In the genomic region with DNA sequence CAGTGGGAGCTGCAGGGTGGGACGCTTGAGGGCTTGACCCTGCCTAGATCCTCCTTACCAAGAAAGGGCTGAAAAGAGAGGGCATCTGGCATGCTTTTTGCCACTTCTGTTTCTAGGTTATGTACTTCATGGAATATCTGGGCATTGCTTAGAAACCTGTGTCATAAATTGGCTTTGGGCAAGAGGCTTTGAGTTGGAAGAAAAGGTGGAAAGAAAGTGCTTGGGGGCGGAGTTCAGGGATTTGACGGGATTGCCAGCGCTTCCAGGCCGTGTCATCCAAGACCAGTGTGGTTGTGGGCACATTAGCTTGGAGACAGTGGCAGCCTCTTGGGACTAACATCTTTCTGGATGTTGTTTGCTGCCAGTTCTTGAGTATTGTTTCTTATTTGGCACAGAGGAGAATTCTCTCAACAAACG, we compare ENCODE assay signal across 8 cellular contexts. TPM values are rescaled to one million over a fixed set of nuclear protein-coding genes. Genes with fewer than 3 reads are reported as not detected.
DNase-seq lines count a peak whose midpoint lies in the region; FAIRE-seq and TF ChIP-seq lines count a peak whose summit lies in the region.

No MANE protein-coding gene starts in this region.

- peak overlapping the region; percentile 85 to 86 for H3K27ac ChIP-seq in esophagus (ENCODE audit: low read depth in 2 of 2, low read length in 1 of 2)
- peak overlapping the region; percentile 66 for H3K27ac ChIP-seq in neutrophil

- WGBS in esophagus, 2 donors = 12 to 13% methylated on average over 6 of the region's 6 CpGs

- H3K9me3 ChIP-seq in esophagus (ENCODE audit: control insufficient read depth in 2 of 2, insufficient read depth in 1 of 2, low read depth in 1 of 2, low read length in 1 of 2) (no peaks in the 10 kb centered on the region), neutrophil (no peaks in the 10 kb centered on the region)

- H3K4me3 ChIP-seq in esophagus (ENCODE audit: low read depth in 1 of 2, low read length in 2 of 2) = peak overlapping the region; percentile 82 to 93
- H3K4me3 ChIP-seq in neutrophil (ENCODE audit: low read depth in 1 of 2, low read length in 1 of 2) = peak overlapping the region; percentile 82 to 99

- no peak for FAIRE-seq in RCC 7860 (lab: Jason Lieb, UNC)

- H3K36me3 ChIP-seq in esophagus (ENCODE audit: control insufficient read depth in 2 of 2, insufficient read depth in 2 of 2, low read length in 1 of 2) = no peaks in the 10 kb centered on the region
- no peaks in the 10 kb centered on the region for H3K36me3 ChIP-seq in neutrophil

- H3K4me1 ChIP-seq in esophagus (ENCODE audit: control insufficient read depth in 2 of 2, insufficient read depth in 2 of 2, low read length in 1 of 2) (peaks cover 0 to 2% of the 10 kb centered on the region in 2 donors), neutrophil (ENCODE audit: control insufficient read depth in 1 of 2, insufficient read depth in 1 of 2, low read depth in 1 of 2, low read length in 1 of 2) (peaks cover 6 to 11% of the 10 kb centered on the region in 2 experiments)

- TF ChIP-seq CTCF in neutrophil (IDR thresholded peaks at IDR 0.05) = no peak

- DNase-seq in NCI-H146 (lab: John Stamatoyannopoulos, UW) (peak; percentile 38), NCI-H146 treated with DMSO at 0.1 percent for 48 hours (lab: John Stamatoyannopoulos, UW; ENCODE audit: unreplicated experiment) (no peak), RCC 7860 (ENCODE audit: low spot score) (peak; percentile 27), occipital lobe (lab: John Stamatoyannopoulos, UW) (no peak), AG08396 (ENCODE audit: low spot score) (no peak), H4 (ENCODE audit: low spot score) (no peak)

- H3K27me3 ChIP-seq in esophagus (ENCODE audit: control insufficient read depth in 1 of 2, insufficient read depth in 2 of 2, low read length in 2 of 2) (no peaks in the 10 kb centered on the region), neutrophil (peaks cover 5% of the 10 kb centered on the region)

RNA-seq across cellular contexts. Expression of a gene that starts 0.8 kb away (rescaled TPM):
- 1 to 10 TPM; 3.9 to 8.4 TPM for polyA plus RNA-seq in esophagus
- 10.0 TPM for total RNA-seq in occipital lobe
- total RNA-seq in H4 (2014; rRNA removed; shearing (Covaris generic)) = 2.1 and 16.0 TPM in 2 replicates

RNA-seq across cellular contexts. Expression of a gene that starts 34.8 kb away (rescaled TPM):
- polyA plus RNA-seq in esophagus = 1 to 10 TPM; 5.3 to 9.8 TPM
- total RNA-seq in occipital lobe = 112 TPM
- 21.6 and 25.4 TPM in 2 replicates for total RNA-seq in H4 (2014; rRNA removed; shearing (Covaris generic))

Comparison
In these comparisons a context has a peak if more than half of its experiments do, and no peak if none do; other contexts are left out.
1. DNase-seq: peak in NCI-H146 (single experiment) and RCC 7860 (single experiment); none in NCI-H146 treated with DMSO at 0.1 percent for 48 hours (single experiment), occipital lobe (single experiment), AG08396 (single experiment) and H4 (single experiment).